Comparison of ENCODE assay signal across 21 cellular contexts in genomic region chr13:110170020-110170790, GRCh38.
DNase-seq lines count a peak whose midpoint lies in the region; ATAC-seq, FAIRE-seq and TF ChIP-seq lines count a peak whose summit lies in the region.
"Had no signal": no experiment of that assay in that cellular context is flagged by ENCODE, and none has a peak within 500 bp of the region (broad histone marks: within the 10 kb centered on the region; RNA-seq: fewer than 3 reads in every experiment).

No MANE protein-coding gene starts in this region.

- H3K4me3 ChIP-seq in left ventricle myocardium inferior = no peak overlapping the region
- H3K4me3 ChIP-seq in endothelial cell of umbilical vein (replicated peaks in 1 of 3; ENCODE audit: insufficient read depth in 1 of 3, low read depth in 1 of 3, low read length in 3 of 3) = no peak overlapping the region
- no peak overlapping the region for H3K4me3 ChIP-seq in sigmoid colon
- H3K4me3 ChIP-seq in uterus = no peak overlapping the region
- H3K4me3 ChIP-seq: GM23248 had no signal

- H3K27ac ChIP-seq in left ventricle myocardium inferior (replicated peaks) (peak overlapping the region; percentile 8), endothelial cell of umbilical vein (ENCODE audit: insufficient read depth, low read depth, low read length) (no peak overlapping the region), sigmoid colon (peak overlapping the region in 3 of 4 donors; percentile 30 to 48 (median 43)), uterus (peak overlapping the region; percentile 7 to 64)
- H3K27ac ChIP-seq: 22Rv1, GM23248 had no signal

- H3K9me3 ChIP-seq in left ventricle myocardium inferior (replicated peaks) (peaks cover 6% of the 10 kb centered on the region), endothelial cell of umbilical vein (replicated peaks; ENCODE audit: control insufficient read depth, insufficient read depth, low read length) (no peaks in the 10 kb centered on the region), sigmoid colon (peaks cover 0 to 4% (median 0%) of the 10 kb centered on the region in 4 donors), uterus (peaks cover 0 to 9% of the 10 kb centered on the region in 2 donors)

- TF ChIP-seq POLR2A in endothelial cell of umbilical vein (IDR thresholded peaks at IDR 0.05; ENCODE audit: low read depth, low read length) = no peak
- no peak for TF ChIP-seq POLR2A in sigmoid colon (IDR thresholded peaks at IDR 0.05)
- no peak for TF ChIP-seq POLR2A in uterus (IDR thresholded peaks at IDR 0.05)

- 90 to 94% methylated on average over 20 of the region's 20 CpGs for WGBS in sigmoid colon, 2 donors

- H2AFZ ChIP-seq in endothelial cell of umbilical vein (ENCODE audit: low read depth, low read length) = no peak overlapping the region
- H2AFZ ChIP-seq: GM23248 had no signal

- no peak overlapping the region for H3K4me2 ChIP-seq in endothelial cell of umbilical vein (ENCODE audit: insufficient read depth, low read length)

- POLR2A ChIA-PET in endothelial cell of umbilical vein (lab: Charles Lee) = no interaction called here

- H3K9me1 ChIP-seq in endothelial cell of umbilical vein (replicated peaks; ENCODE audit: control insufficient read depth, extremely low read depth, insufficient read depth, low read length) = no peaks in the 10 kb centered on the region

- peaks cover 98% of the 10 kb centered on the region for H3K36me3 ChIP-seq in left ventricle myocardium inferior
- H3K36me3 ChIP-seq in endothelial cell of umbilical vein (ENCODE audit: control insufficient read depth in 2 of 2, extremely low read depth in 1 of 2, insufficient read depth in 2 of 2, low read length in 2 of 2) = peaks cover 26 to 61% of the 10 kb centered on the region in 2 experiments
- H3K36me3 ChIP-seq in sigmoid colon = peaks cover 70 to 100% (median 82%) of the 10 kb centered on the region in 4 donors
- H3K36me3 ChIP-seq in uterus = no peaks in the 10 kb centered on the region

- FAIRE-seq in endothelial cell of umbilical vein (lab: Jason Lieb, UNC) = no peak
- FAIRE-seq: D721Med, G401.6, GM12891, H54, HTR-8/SVneo had no signal

- intact Hi-C loops in left ventricle myocardium inferior (cut with micrococcal nuclease) = no loop called here
- intact Hi-C loops in Right ventricle myocardium inferior (cut with DNase I) = no loop called here
- intact Hi-C loops in endothelial cell of umbilical vein (cut with micrococcal nuclease) = no loop called here
- intact Hi-C loops in sigmoid colon (cut with DNase I) = no loop called here
- intact Hi-C loops in uterus (cut with DNase I; ENCODE audit: low total_unique reads) = no loop called here

- CTCF ChIA-PET in endothelial cell of umbilical vein (lab: Charles Lee) = no interaction called here

- DNase-seq in left ventricle myocardium inferior (no peak), Right ventricle myocardium inferior (ENCODE audit: missing footprints) (no peak), endothelial cell of umbilical vein (ENCODE audit: low read depth, low spot score) (no peak), sigmoid colon (peak; percentile 57), uterus (no peak), nucleus accumbens (lab: John Stamatoyannopoulos, UW) (no peak), omental fat pad (ENCODE audit: low spot score) (no peak)
- DNase-seq: CD8-positive, alpha-beta T cell; COR-L47; DMS153; DMS79 treated with DMSO at 0.1 percent for 48 hours; EL; GM23248 had no signal

- dilution Hi-C loops in endothelial cell of umbilical vein (cut with MboI; ENCODE audit: extremely low pct_ligation_motif_present, low sequenced_read_pairs) = no loop called here

- TF ChIP-seq EP300 in sigmoid colon (IDR thresholded peaks at IDR 0.05) = no peak

- peaks cover 10% of the 10 kb centered on the region for H3K4me1 ChIP-seq in left ventricle myocardium inferior
- no peaks in the 10 kb centered on the region for H3K4me1 ChIP-seq in endothelial cell of umbilical vein (ENCODE audit: control insufficient read depth, extremely low read depth, insufficient read depth, low read length)
- H3K4me1 ChIP-seq in sigmoid colon = peaks cover 0 to 8% (median 5%) of the 10 kb centered on the region in 4 donors
- no peaks in the 10 kb centered on the region for H3K4me1 ChIP-seq in uterus

- H3K79me2 ChIP-seq in endothelial cell of umbilical vein (ENCODE audit: control insufficient read depth, insufficient read depth, low read length) = no peaks in the 10 kb centered on the region

- TF ChIP-seq CTCF in left ventricle myocardium inferior (IDR thresholded peaks at IDR 0.05; ENCODE audit: borderline replicate concordance) (no peak), endothelial cell of umbilical vein (IDR thresholded peaks at IDR 0.05; ENCODE audit: extremely low read depth in 1 of 2, insufficient read depth in 1 of 2, low read depth in 1 of 2, low read length in 2 of 2) (no peak), sigmoid colon (IDR thresholded peaks at IDR 0.05) (no peak), uterus (IDR thresholded peaks at IDR 0.05) (no peak), omental fat pad (IDR thresholded peaks at IDR 0.05) (no peak)

- no peak overlapping the region for H3K9ac ChIP-seq in endothelial cell of umbilical vein (replicated peaks; ENCODE audit: extremely low read depth, insufficient read depth, low read length)
- H3K9ac ChIP-seq: GM23248 had no signal

- H3K27me3 ChIP-seq in left ventricle myocardium inferior (ENCODE audit: low read depth) (no peaks in the 10 kb centered on the region), endothelial cell of umbilical vein (ENCODE audit: control insufficient read depth in 2 of 2, insufficient read depth in 2 of 2, low read length in 2 of 2) (no peaks in the 10 kb centered on the region), sigmoid colon (no peaks in the 10 kb centered on the region), uterus (no peaks in the 10 kb centered on the region)

- BruUV-seq in endothelial cell of umbilical vein (replicated peaks; lab: Mats Ljungman, UMichigan) = TSS peak; percentile 9

- H4K20me1 ChIP-seq in endothelial cell of umbilical vein (replicated peaks; ENCODE audit: control insufficient read depth, extremely low read depth, insufficient read depth, low read length) = no peaks in the 10 kb centered on the region

- ATAC-seq in Right ventricle myocardium inferior (no peak), omental fat pad (ENCODE audit: low FRiP score) (no peak), HG03108 (IDR thresholded peaks at IDR 0.05; ENCODE audit: unreplicated experiment) (no peak)
- ATAC-seq: CD8-positive, alpha-beta T cell; HCT116 had no signal

TF ChIP-seq in endothelial cell of umbilical vein, 7 proteins besides CTCF, POLR2A, EP300 and RAD21:
- TF ChIP-seq EZH2 (IDR thresholded peaks at IDR 0.05; ENCODE audit: borderline replicate concordance, low read depth, low read length, severe bottlenecking) (no peak), JUN (IDR thresholded peaks at IDR 0.05; ENCODE audit: borderline replicate concordance, insufficient read depth, insufficient read length, low read depth) (no peak), MAX (IDR thresholded peaks at IDR 0.05; ENCODE audit: insufficient read depth, insufficient read length) (no peak), GATA2 (IDR thresholded peaks at IDR 0.05; ENCODE audit: insufficient read depth, insufficient read length, low read depth, low read length) (no peak), MYC (IDR thresholded peaks at IDR 0.05; ENCODE audit: low read depth, low read length) (no peak), POLR2AphosphoS5 (IDR thresholded peaks at IDR 0.05; ENCODE audit: insufficient read depth, low read depth, low read length) (no peak), FOS (IDR thresholded peaks at IDR 0.05; ENCODE audit: borderline replicate concordance, insufficient read depth, low read length) (no peak)
